In the genomic region with DNA sequence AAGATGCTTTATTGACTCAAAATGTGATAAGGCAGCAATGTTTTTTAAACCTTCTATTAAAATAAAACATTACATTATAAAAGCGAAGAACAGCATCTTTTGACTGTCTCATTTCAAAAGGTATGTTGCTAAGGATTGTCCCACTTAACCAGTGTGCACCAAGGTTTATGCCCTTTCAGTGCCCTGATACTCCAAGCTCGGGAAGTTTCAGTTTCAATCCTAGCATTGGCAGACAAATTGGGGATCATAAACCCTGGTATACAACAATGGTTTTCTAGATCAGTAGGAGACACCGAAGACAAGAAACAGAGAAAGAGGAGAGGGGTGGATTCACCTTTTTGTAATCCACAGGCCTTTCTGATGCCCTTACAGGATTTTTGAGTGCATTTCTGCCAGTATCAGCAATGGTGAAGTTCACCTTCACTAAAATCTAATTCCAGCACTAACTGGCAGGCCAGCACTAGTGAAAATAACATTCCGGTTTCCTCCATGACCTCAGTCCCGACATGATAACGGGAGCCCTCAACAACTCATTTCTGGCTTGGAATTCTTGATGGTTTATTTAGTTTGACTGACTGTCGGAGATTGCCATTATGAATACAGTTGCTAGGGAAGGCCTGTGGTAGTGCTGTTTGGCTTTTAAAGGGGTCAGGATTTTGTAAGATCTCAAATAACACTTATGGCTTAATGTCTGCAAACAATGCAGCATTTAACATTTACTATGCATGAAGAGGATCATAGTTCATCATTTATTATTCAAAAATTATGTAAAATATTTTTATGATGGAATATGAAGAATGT, we compare ENCODE assay signal across 23 cellular contexts. TPM values are rescaled to one million over a fixed set of nuclear protein-coding genes. Genes with fewer than 3 reads are reported as not detected.
DNase-seq lines count a peak whose midpoint lies in the region; ATAC-seq, FAIRE-seq and TF ChIP-seq lines count a peak whose summit lies in the region.
"Had no signal": no experiment of that assay in that cellular context is flagged by ENCODE, and none has a peak within 500 bp of the region (broad histone marks: within the 10 kb centered on the region; RNA-seq: fewer than 3 reads in every experiment).

No MANE protein-coding gene starts in this region.

- H2AFZ ChIP-seq in keratinocyte (ENCODE audit: control insufficient read depth, low read length), result peak overlapping the region; percentile 27

- H3K4me3 ChIP-seq in right cardiac atrium (ENCODE audit: low read length), result no peak overlapping the region
- no peak overlapping the region for H3K4me3 ChIP-seq in keratinocyte (ENCODE audit: control insufficient read depth in 2 of 3, extremely low read depth in 1 of 3, insufficient read depth in 2 of 3, low read depth in 1 of 3, low read length in 3 of 3)
- no peak overlapping the region for H3K4me3 ChIP-seq in small intestine (ENCODE audit: low read depth in 1 of 2, low read length in 2 of 2)
- H3K4me3 ChIP-seq: GM12878 had no signal

- H3K4me1 ChIP-seq in right cardiac atrium (ENCODE audit: control insufficient read depth, insufficient read depth, low read length) (no peaks in the 10 kb centered on the region), keratinocyte (ENCODE audit: control insufficient read depth, extremely low read depth, insufficient read depth, low read length) (peaks cover 17% of the 10 kb centered on the region), small intestine (ENCODE audit: control insufficient read depth in 2 of 2, insufficient read depth in 1 of 2, low read depth in 1 of 2, low read length in 1 of 2) (no peaks in the 10 kb centered on the region)

- ATAC-seq in right cardiac atrium (no peak), GM19351 (IDR thresholded peaks at IDR 0.05; ENCODE audit: unreplicated experiment) (no peak)
- ATAC-seq: GM12878, HCT116 had no signal

- DNase-seq in right cardiac atrium (no peak), cardiac septum (ENCODE audit: low spot score) (no peak), NCI-H2227 treated with DMSO at 0.1 percent for 48 hours (lab: John Stamatoyannopoulos, UW) (peak; percentile 62), keratinocyte (ENCODE audit: low read depth, low spot score) (no peak), small intestine (peak; percentile 32), type B pancreatic cell (ENCODE audit: extremely low spot score, unreplicated experiment) (no peak), NCI-H2081 treated with DMSO at 0.1 percent for 48 hours (lab: John Stamatoyannopoulos, UW) (no peak)
- DNase-seq: C1 segment of cervical spinal cord; CD4-positive, alpha-beta memory T cell; COR-L47; EL; GDM1; NCI-H1092; NCI-H1417 treated with DMSO at 0.1 percent for 48 hours; NCI-H1694 treated with DMSO at 0.1 percent for 48 hours; NCI-H510A; NCI-H774; SHP77; T-helper 1 cell had no signal

- H3K4me3 Mint-ChIP-seq in type B pancreatic cell, result no peak overlapping the region
- H3K4me3 Mint-ChIP-seq: CD4-positive, alpha-beta memory T cell had no signal

- intact Hi-C loops in right cardiac atrium (cut with DNase I) (no loop called here), cardiac septum (cut with DNase I) (no loop called here)

- H3K9me3 ChIP-seq in right cardiac atrium (ENCODE audit: control insufficient read depth, low read length), result no peaks in the 10 kb centered on the region
- no peaks in the 10 kb centered on the region for H3K9me3 ChIP-seq in keratinocyte (ENCODE audit: control insufficient read depth, low read depth, low read length)
- no peaks in the 10 kb centered on the region for H3K9me3 ChIP-seq in small intestine (ENCODE audit: control insufficient read depth, low read depth)

- no peak overlapping the region for H3K27ac Mint-ChIP-seq in type B pancreatic cell
- H3K27ac Mint-ChIP-seq: CD4-positive, alpha-beta memory T cell had no signal

- H3K27me3 Mint-ChIP-seq in type B pancreatic cell, result no peaks in the 10 kb centered on the region
- H3K27me3 Mint-ChIP-seq: CD4-positive, alpha-beta memory T cell had no signal

- peaks cover 5% of the 10 kb centered on the region for H3K9me3 Mint-ChIP-seq in type B pancreatic cell

- 46% methylated on average over 7 of the region's 7 CpGs for WGBS in right cardiac atrium
- WGBS in small intestine, 3 donors, result 25 to 59% (median 44%) methylated on average over 7 of the region's 7 CpGs

- H3K79me2 ChIP-seq in keratinocyte (ENCODE audit: control insufficient read depth, insufficient read depth, low read length), result no peaks in the 10 kb centered on the region

- no peak overlapping the region for H3K9ac ChIP-seq in keratinocyte (ENCODE audit: control insufficient read depth, extremely low read depth, insufficient read depth, low read length)

- no peak overlapping the region for H3K4me2 ChIP-seq in keratinocyte (ENCODE audit: control insufficient read depth, extremely low read depth, insufficient read depth, low read depth, low read length)

- H3K27me3 ChIP-seq in right cardiac atrium (ENCODE audit: control insufficient read depth, insufficient read depth), result no peaks in the 10 kb centered on the region
- H3K27me3 ChIP-seq in keratinocyte (ENCODE audit: control insufficient read depth, extremely low read depth, insufficient read depth, low read length), result no peaks in the 10 kb centered on the region
- no peaks in the 10 kb centered on the region for H3K27me3 ChIP-seq in small intestine (ENCODE audit: control insufficient read depth in 2 of 2, insufficient read depth in 2 of 2, low read length in 2 of 2)

- H3K27ac ChIP-seq in right cardiac atrium (ENCODE audit: low read length) (peak overlapping the region; percentile 10), keratinocyte (ENCODE audit: control insufficient read depth, insufficient read depth, low read length) (no peak overlapping the region), small intestine (ENCODE audit: low read depth in 1 of 2, low read length in 1 of 2) (no peak overlapping the region)
- H3K27ac ChIP-seq: RWPE1 had no signal

- peaks cover 5% of the 10 kb centered on the region for H3K4me1 Mint-ChIP-seq in type B pancreatic cell (ENCODE audit: unreplicated experiment)
- H3K4me1 Mint-ChIP-seq: CD4-positive, alpha-beta memory T cell had no signal

- TF ChIP-seq CTCF in keratinocyte (optimal IDR thresholded peaks at IDR 0.05 in 1 of 3, IDR thresholded peaks at IDR 0.05 in 1 of 3, conservative IDR thresholded peaks at IDR 0.05 in 1 of 3; ENCODE audit: extremely low read depth in 1 of 3, insufficient read depth in 2 of 3, low read length in 3 of 3), result no peak
- TF ChIP-seq CTCF in type B pancreatic cell (conservative IDR thresholded peaks at IDR 0.05), result no peak

- FAIRE-seq in keratinocyte (lab: Jason Lieb, UNC) (no peak), small intestine (lab: Jason Lieb, UNC) (no peak)
- FAIRE-seq: GM12878 had no signal

- no peaks in the 10 kb centered on the region for H3K36me3 Mint-ChIP-seq in type B pancreatic cell
- H3K36me3 Mint-ChIP-seq: CD4-positive, alpha-beta memory T cell had no signal

- H3K9me1 ChIP-seq in keratinocyte (ENCODE audit: control insufficient read depth, extremely low read depth, insufficient read depth, low read length), result no peaks in the 10 kb centered on the region

- H3K36me3 ChIP-seq in keratinocyte (ENCODE audit: control insufficient read depth in 2 of 2, extremely low read depth in 1 of 2, insufficient read depth in 2 of 2, low read length in 2 of 2), result no peaks in the 10 kb centered on the region
- H3K36me3 ChIP-seq in small intestine (ENCODE audit: control insufficient read depth in 2 of 2, insufficient read depth in 2 of 2, low read length in 2 of 2), result no peaks in the 10 kb centered on the region

- dilution Hi-C loops in keratinocyte (cut with MboI; ENCODE audit: extremely low pct_ligation_motif_present, low sequenced_read_pairs), result no loop called here

- no peaks in the 10 kb centered on the region for H4K20me1 ChIP-seq in keratinocyte (ENCODE audit: control insufficient read depth, extremely low read depth, insufficient read depth, low read length)

RNA-seq across cellular contexts. Expression of a gene that starts 33.3 kb away (rescaled TPM):
- 10 to 100 TPM in 2 of 4 donors, 1 to 10 TPM in 2; 9.5 to 13.8 (median 11.6) TPM for total RNA-seq in right cardiac atrium
- polyA plus RNA-seq in right cardiac atrium, result 2.7 TPM
- 16.4 TPM for total RNA-seq in cardiac septum
- polyA plus RNA-seq in keratinocyte, result 1.9 to 2.9 TPM (median 2.0 TPM) in 3 replicates
- 1.0 TPM for polyA plus RNA-seq in keratinocyte (2011; ENCODE audit: low read depth)
- polyA plus RNA-seq in keratinocyte (2011; cell fraction: cytosol; rRNA removed), result 1.0 TPM in 2 replicates
- polyA plus RNA-seq in keratinocyte (2011; cell fraction: nucleus; rRNA removed), result 5.9 and 8.0 TPM in 2 replicates
- 1.5 and 1.7 TPM in 2 replicates for polyA plus RNA-seq in keratinocyte (2012; ENCODE audit: low replicate concordance)
- 2.3 to 9.5 TPM (median 4.2 TPM) in 3 replicates for polyA minus RNA-seq in keratinocyte
- polyA minus RNA-seq in keratinocyte (2011; cell fraction: cytosol; rRNA and poly(A)+ RNA removed), result 0.96 TPM
- polyA minus RNA-seq in keratinocyte (2011; cell fraction: nucleus; rRNA and poly(A)+ RNA removed), result 4.7 and 11.5 TPM in 2 replicates
- under 1 TPM in 2 of 3 donors, not detected in 1; 0.27 to 0.64 TPM for polyA plus RNA-seq in small intestine
- total RNA-seq in type B pancreatic cell (ENCODE audit: low replicate concordance), result 8.6 and 19.5 TPM in 2 replicates
- total RNA-seq: CD4-positive, alpha-beta memory T cell had no signal
- polyA plus RNA-seq: CD4-positive, alpha-beta memory T cell had no signal

Comparison
In these comparisons a context has a peak if more than half of its experiments do, and no peak if none do; other contexts are left out.
1. DNase-seq: peak in NCI-H2227 treated with DMSO at 0.1 percent for 48 hours (single experiment) and small intestine (single experiment); none in right cardiac atrium (0 of 3), cardiac septum (single experiment), keratinocyte (single experiment), type B pancreatic cell (single experiment) and NCI-H2081 treated with DMSO at 0.1 percent for 48 hours (single experiment).